Comparison of ENCODE assay signal across 9 cellular contexts in the genomic region with DNA sequence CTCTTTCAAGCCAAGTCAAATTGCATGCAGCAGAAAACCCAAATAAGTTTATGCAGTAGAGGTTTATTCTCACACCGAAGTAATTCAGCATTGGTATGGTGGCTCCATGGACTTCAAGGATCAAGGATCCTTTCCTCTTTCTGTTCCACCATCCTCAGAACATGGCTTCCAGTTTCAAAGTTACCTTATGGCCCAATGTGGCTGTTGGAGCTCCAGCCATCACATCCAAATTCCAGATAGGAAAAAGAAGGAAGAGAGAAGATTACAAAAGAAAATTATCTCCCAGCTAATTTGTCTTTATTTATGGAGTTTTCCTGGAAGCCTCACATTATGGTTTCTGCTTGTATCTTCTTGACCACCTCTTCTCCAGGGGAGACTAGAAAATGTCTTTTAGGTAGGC.
"Had no signal": no experiment of that assay in that cellular context is flagged by ENCODE, and none has a peak within 500 bp of the region (broad histone marks: within the 10 kb centered on the region; RNA-seq: fewer than 3 reads in every experiment).

No MANE protein-coding gene starts in this region.

- H3K27me3 Mint-ChIP-seq: IgD-negative memory B cell had no signal

- ATAC-seq: GM23338, HepG2 had no signal

- H3K27ac Mint-ChIP-seq: GM23338, H9, HFFc6, IgD-negative memory B cell had no signal

- H3K4me3 ChIP-seq: GM23338 had no signal

- H3K9me3 Mint-ChIP-seq: GM23338, HFFc6 had no signal

- H3K36me3 Mint-ChIP-seq: IgD-negative memory B cell had no signal

- H3K4me3 Mint-ChIP-seq: GM23338, H9, HFFc6, IgD-negative memory B cell had no signal

- H3K4me1 Mint-ChIP-seq: GM23338, H9, IgD-negative memory B cell had no signal

- H3K27ac ChIP-seq: HL-60 had no signal

- DNase-seq: H9, HCEC 1CT, HFFc6 had no signal

- FAIRE-seq: H1, H54, HepG2 had no signal
